Comparison of ENCODE assay signal across 10 cellular contexts in the genomic region with DNA sequence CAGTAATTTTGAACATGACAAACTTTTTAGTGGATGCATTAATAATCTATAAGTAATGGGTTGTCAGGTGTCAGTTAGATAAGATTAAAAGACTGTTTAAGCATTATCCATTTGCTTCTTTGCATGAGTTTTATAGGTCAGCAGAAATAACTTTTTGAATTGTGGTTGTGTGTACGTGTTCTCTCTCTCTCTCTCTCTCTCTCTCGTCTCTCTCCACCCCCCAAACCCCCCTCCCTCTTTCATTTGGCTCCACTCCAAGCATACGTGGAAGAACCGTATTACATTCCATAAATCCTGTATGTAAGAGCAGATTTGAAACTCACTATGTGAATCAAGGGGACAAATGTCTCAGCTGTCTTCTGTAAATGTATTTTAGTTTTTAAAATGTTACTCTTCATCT.
DNase-seq lines count a peak whose midpoint lies in the region; ATAC-seq, FAIRE-seq and TF ChIP-seq lines count a peak whose summit lies in the region.
"Had no signal": no experiment of that assay in that cellular context is flagged by ENCODE, and none has a peak within 500 bp of the region (broad histone marks: within the 10 kb centered on the region; RNA-seq: fewer than 3 reads in every experiment).

No MANE protein-coding gene starts in this region.

- H3K4me1 ChIP-seq in keratinocyte (ENCODE audit: control insufficient read depth, extremely low read depth, insufficient read depth, low read length), result peaks cover 26% of the 10 kb centered on the region
- H3K4me1 ChIP-seq: prostate gland had no signal

- dilution Hi-C loops in keratinocyte (cut with MboI; ENCODE audit: extremely low pct_ligation_motif_present, low sequenced_read_pairs), result no loop called here

- peak overlapping the region; percentile 63 for H3K4me2 ChIP-seq in keratinocyte (ENCODE audit: control insufficient read depth, extremely low read depth, insufficient read depth, low read depth, low read length)

- H4K20me1 ChIP-seq in keratinocyte (ENCODE audit: control insufficient read depth, extremely low read depth, insufficient read depth, low read length), result no peaks in the 10 kb centered on the region

- H3K4me3 ChIP-seq in bronchial epithelial cell (ENCODE audit: low read depth, low read length) (peak overlapping the region; percentile 20), keratinocyte (ENCODE audit: control insufficient read depth in 2 of 3, extremely low read depth in 1 of 3, insufficient read depth in 2 of 3, low read depth in 1 of 3, low read length in 3 of 3) (peak overlapping the region in 2 of 3 experiments; percentile 8 to 63)
- H3K4me3 ChIP-seq: prostate gland had no signal

- peak; percentile 40 for DNase-seq in NCI-H345 (lab: John Stamatoyannopoulos, UW)
- no peak for DNase-seq in NCI-H345 treated with DMSO at 0.1 percent for 48 hours (lab: John Stamatoyannopoulos, UW; ENCODE audit: unreplicated experiment)
- no peak for DNase-seq in bronchial epithelial cell (ENCODE audit: low read depth)
- no peak for DNase-seq in keratinocyte (ENCODE audit: low read depth, low spot score)
- DNase-seq in substantia nigra (lab: John Stamatoyannopoulos, UW), result peak in 1 of 49 donors; percentile 12
- no peak for DNase-seq in GOT3 (lab: John Stamatoyannopoulos, UW)
- no peak for DNase-seq in RCC 7860 (ENCODE audit: low spot score)
- DNase-seq: T-helper 2 cell had no signal

- TF ChIP-seq CTCF in bronchial epithelial cell (IDR thresholded peaks at IDR 0.05; ENCODE audit: insufficient read depth, low read length, severe bottlenecking) (no peak), keratinocyte (optimal IDR thresholded peaks at IDR 0.05 in 1 of 3, IDR thresholded peaks at IDR 0.05 in 1 of 3, conservative IDR thresholded peaks at IDR 0.05 in 1 of 3; ENCODE audit: extremely low read depth in 1 of 3, insufficient read depth in 2 of 3, low read length in 3 of 3) (no peak)

- FAIRE-seq in bronchial epithelial cell (lab: Jason Lieb, UNC) (no peak), keratinocyte (lab: Jason Lieb, UNC) (no peak), RCC 7860 (lab: Jason Lieb, UNC) (no peak)

- H2AFZ ChIP-seq in keratinocyte (ENCODE audit: control insufficient read depth, low read length), result peak overlapping the region; percentile 91

- H3K79me2 ChIP-seq in keratinocyte (ENCODE audit: control insufficient read depth, insufficient read depth, low read length), result no peaks in the 10 kb centered on the region

- H3K9me3 ChIP-seq in keratinocyte (ENCODE audit: control insufficient read depth, low read depth, low read length), result no peaks in the 10 kb centered on the region
- H3K9me3 ChIP-seq: prostate gland had no signal

- H3K27ac ChIP-seq in keratinocyte (ENCODE audit: control insufficient read depth, insufficient read depth, low read length), result no peak overlapping the region
- peak overlapping the region; percentile 70 for H3K27ac ChIP-seq in substantia nigra (ENCODE audit: low read depth, low read length, poor library complexity, severe bottlenecking)

- H3K27me3 ChIP-seq in bronchial epithelial cell (ENCODE audit: control insufficient read depth, insufficient read depth, low read length) (no peaks in the 10 kb centered on the region), keratinocyte (ENCODE audit: control insufficient read depth, extremely low read depth, insufficient read depth, low read length) (no peaks in the 10 kb centered on the region)

- ATAC-seq in GM19397 (IDR thresholded peaks at IDR 0.05; ENCODE audit: unreplicated experiment), result no peak

- H3K36me3 ChIP-seq in bronchial epithelial cell (ENCODE audit: control insufficient read depth, insufficient read depth, low read length) (no peaks in the 10 kb centered on the region), keratinocyte (ENCODE audit: control insufficient read depth in 2 of 2, extremely low read depth in 1 of 2, insufficient read depth in 2 of 2, low read length in 2 of 2) (no peaks in the 10 kb centered on the region)
- H3K36me3 ChIP-seq: prostate gland had no signal

- no peak overlapping the region for H3K9ac ChIP-seq in keratinocyte (ENCODE audit: control insufficient read depth, extremely low read depth, insufficient read depth, low read length)

- no peaks in the 10 kb centered on the region for H3K9me1 ChIP-seq in keratinocyte (ENCODE audit: control insufficient read depth, extremely low read depth, insufficient read depth, low read length)
